ENCODE assay signal across 20 cellular contexts in the genomic region with DNA sequence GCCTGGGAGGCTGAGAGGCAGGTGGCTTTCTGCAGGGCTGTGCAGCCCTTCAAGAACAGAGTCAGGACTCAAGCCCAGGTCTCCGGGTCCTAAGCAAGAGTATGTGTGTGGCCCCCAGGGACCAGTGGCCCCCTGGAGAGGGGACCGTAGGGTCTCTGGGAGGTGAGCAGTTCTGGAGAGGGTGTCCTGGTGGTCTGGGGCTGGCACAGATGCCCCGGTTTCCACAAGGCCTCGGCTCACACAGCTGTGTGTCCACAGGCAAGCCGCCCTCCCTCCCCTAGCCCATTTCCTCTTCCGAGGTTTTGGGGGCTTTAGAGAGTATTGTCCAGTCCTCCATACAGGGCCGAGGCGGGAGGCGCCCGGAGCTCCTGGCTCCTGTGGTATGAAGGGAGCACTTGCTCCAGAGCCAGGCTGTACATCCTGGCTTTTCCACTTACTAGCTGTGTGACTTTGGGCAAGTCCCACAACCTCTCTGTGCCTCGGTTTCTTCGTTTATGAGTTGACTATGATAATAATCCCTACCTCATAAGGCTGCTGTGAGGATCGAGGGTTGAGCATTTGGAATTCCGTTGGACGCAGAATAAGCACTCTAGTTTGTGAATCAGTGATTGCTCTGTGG. TPM values are rescaled to one million over a fixed set of nuclear protein-coding genes. Genes with fewer than 3 reads are reported as not detected.
DNase-seq lines count a peak whose midpoint lies in the region; ATAC-seq, FAIRE-seq and TF ChIP-seq lines count a peak whose summit lies in the region.
"Had no signal": no experiment of that assay in that cellular context is flagged by ENCODE, and none has a peak within 500 bp of the region (broad histone marks: within the 10 kb centered on the region; RNA-seq: fewer than 3 reads in every experiment).

No MANE protein-coding gene starts in this region.

- in situ Hi-C loops in HepG2 (cut with HindIII; ENCODE audit: extremely low pct_ligation_motif_present, low pct_unique_long_range_greater_than_20kb), result loop anchor here (5.0 kb wide), 2 partner anchors 271 to 491 kb away; no protein-coding TSS in a partner anchor

- no peaks in the 10 kb centered on the region for H3K79me1 ChIP-seq in H1 (ENCODE audit: low read depth, low read length)

- peak overlapping the region; percentile 34; the same call in 1 of the 2 replicates for H2BK20ac ChIP-seq in H1 (ENCODE audit: low read length)

- H3K27me3 ChIP-seq in HepG2 (ENCODE audit: control insufficient read depth in 1 of 2, insufficient read depth in 2 of 2, low read length in 2 of 2) (peaks cover 2 to 18% of the 10 kb centered on the region in 2 experiments; a peak in 3 of 5 replicates), right lobe of liver (no peaks in the 10 kb centered on the region), H1 (replicated peaks in 1 of 4; ENCODE audit: control insufficient read depth in 3 of 4, extremely low read depth in 1 of 4, insufficient read depth in 3 of 4, low read length in 3 of 4) (no peaks in the 10 kb centered on the region)
- H3K27me3 ChIP-seq: BE2C had no signal

- peak overlapping the region; percentile 82 for H3K4ac ChIP-seq in H1 (replicated peaks; ENCODE audit: insufficient read length, low read depth, low read length)

- FAIRE-seq in HepG2 (lab: Jason Lieb, UNC), result no peak
- FAIRE-seq in H1 (lab: Jason Lieb, UNC), result no peak
- FAIRE-seq in D721Med (lab: Jason Lieb, UNC), result no peak
- FAIRE-seq: GM12878, GM19239 had no signal

- H3K4me3 ChIP-seq in HepG2 (replicated peaks in 1 of 3; ENCODE audit: insufficient read depth in 1 of 3, low read depth in 2 of 3, low read length in 3 of 3), result no peak overlapping the region
- no peak overlapping the region for H3K4me3 ChIP-seq in right lobe of liver
- no peak overlapping the region for H3K4me3 ChIP-seq in HEK293 (ENCODE audit: low read depth, low read length)
- H3K4me3 ChIP-seq in H1 (ENCODE audit: extremely low read depth in 1 of 4, insufficient read depth in 2 of 4, low read depth in 3 of 4, low read length in 4 of 4), result no peak overlapping the region
- H3K4me3 ChIP-seq: GM12878, GM23248 had no signal

- peaks cover 8% of the 10 kb centered on the region for H3K23me2 ChIP-seq in H1 (ENCODE audit: low read depth, low read length)

- BruUV-seq in HepG2 (replicated peaks; lab: Mats Ljungman, UMichigan), result no TSS peak

- H4K8ac ChIP-seq in H1 (ENCODE audit: extremely low read depth, insufficient read depth, low read length), result no peak overlapping the region

- peak overlapping the region; percentile 59 for H4K91ac ChIP-seq in H1 (replicated peaks; ENCODE audit: insufficient read length, low read length)

- H2AK5ac ChIP-seq in H1 (ENCODE audit: low read depth, low read length), result no peak overlapping the region

- ATAC-seq in HepG2 (no peak), right lobe of liver (no peak)
- ATAC-seq: GM12878 had no signal

- TF ChIP-seq CTCF in HepG2 (CRISPR knock-in tag; IDR thresholded peaks at IDR 0.05), result no peak
- TF ChIP-seq CTCF in right lobe of liver (IDR thresholded peaks at IDR 0.05), result no peak
- TF ChIP-seq CTCF in HEK293 (tag by site-specific recombination; IDR thresholded peaks at IDR 0.05), result no peak
- TF ChIP-seq CTCF in H1 (IDR thresholded peaks at IDR 0.05; ENCODE audit: control extremely low read depth in 1 of 3, insufficient read depth in 1 of 3, low read depth in 1 of 3, low read length in 3 of 3), result no peak
- no peak for TF ChIP-seq CTCF in D721Med (IDR thresholded peaks at IDR 0.05; ENCODE audit: insufficient read depth, missing control alignments)

- H3K56ac ChIP-seq in H1 (replicated peaks; ENCODE audit: insufficient read length, low read depth, low read length), result no peak overlapping the region

- intact Hi-C loops in HepG2 (cut with micrococcal nuclease; ENCODE audit: unreplicated experiment), result loop anchor here (2.0 kb wide), 1 partner anchor 501 kb away; no protein-coding TSS in a partner anchor
- intact Hi-C loops in right lobe of liver (cut with DNase I), result loop anchor here (5.0 kb wide), 1 partner anchor 491 kb away; no protein-coding TSS in a partner anchor

- H3K36me3 ChIP-seq in HepG2 (replicated peaks in 1 of 2; ENCODE audit: control insufficient read depth in 1 of 2, insufficient read depth in 2 of 2, low read length in 2 of 2) (no peaks in the 10 kb centered on the region), right lobe of liver (no peaks in the 10 kb centered on the region), HEK293 (ENCODE audit: control insufficient read depth in 2 of 2, insufficient read depth in 1 of 2, low read length in 2 of 2) (peaks cover 0 to 7% of the 10 kb centered on the region in 2 experiments; a peak in 1 of 3 replicates), H1 (ENCODE audit: control insufficient read depth in 2 of 4, insufficient read depth in 4 of 4, low read length in 3 of 4) (peaks cover 0 to 2% (median 0%) of the 10 kb centered on the region in 4 experiments; a peak in 1 of 8 replicates)

- H2BK15ac ChIP-seq in H1 (ENCODE audit: low read length), result peak overlapping the region; percentile 50; the same call in 1 of the 2 replicates

- WGBS in HepG2 (ENCODE audit: low lambda C conversion rate), result 50% methylated on average over 2 of the region's 15 CpGs
- 46% methylated on average over 3 of the region's 15 CpGs for WGBS in right lobe of liver (ENCODE audit: insufficient coverage, low coverage, low lambda C conversion rate, missing lambda C conversion rate)
- WGBS in H1 (ENCODE audit: extremely low coverage in 1 of 2, insufficient coverage in 1 of 2, insufficient read length in 1 of 2, insufficient replicate concordance in 2 of 2, low coverage in 1 of 2, low lambda C conversion rate in 2 of 2, missing lambda C conversion rate in 1 of 2), 2 experiments, result 91% methylated on average over 15 of the region's 15 CpGs; no CpG with 5 or more reads in 1 of the 2 experiments

- H4K20me1 ChIP-seq in HepG2 (ENCODE audit: insufficient read depth, low read length) (no peaks in the 10 kb centered on the region), H1 (replicated peaks in 1 of 2; ENCODE audit: control insufficient read depth in 1 of 2, insufficient read depth in 2 of 2, low read length in 2 of 2) (peaks cover 2 to 8% of the 10 kb centered on the region in 2 experiments)

- no peak for DNase-seq in HepG2 (ENCODE audit: low spot score)
- no peak for DNase-seq in right lobe of liver
- DNase-seq in H1 (ENCODE audit: low read depth in 1 of 2, low spot score in 2 of 2), result no peak
- no peak for DNase-seq in activated effector memory CD4-positive, alpha-beta T cell treated with anti-CD3 and anti-CD28 coated beads, Interleukin-2, amount 50 U/mL, for 16 hours
- no peak for DNase-seq in D721Med (ENCODE audit: insufficient read length, low spot score)
- DNase-seq in A172 (ENCODE audit: low spot score), result no peak
- DNase-seq in NCI-H748 treated with DMSO at 0.1 percent for 48 hours (lab: John Stamatoyannopoulos, UW), result no peak
- DNase-seq: 8988T, ACHN, BE2C, DMS 273 treated with DMSO at 0.1 percent for 48 hours, DND-41, EL, GM23248, Karpas-422, KBM-7 had no signal

- no peak overlapping the region for H3K14ac ChIP-seq in H1 (ENCODE audit: insufficient read length)

- CTCF ChIA-PET in HepG2 (lab: Yijun Ruan, JAX; ENCODE audit: low intra/inter-chr PET ratio, low total read pairs) (interaction anchor here (0.6 to 4.0 kb wide), 4 partner anchors 272 to 501 kb away, joined by 3 to 21 read pairs (median 8); no protein-coding TSS in a partner anchor), HEK293 (lab: Yijun Ruan, JAX) (interaction anchor here (0.6 to 13.7 kb wide), 12 partner anchors 21 to 1116 kb away, joined by 3 to 380 read pairs (median 8); no protein-coding TSS in a partner anchor), H1 (lab: Charles Lee; ENCODE audit: partially characterized antibody) (interaction anchor here (0.8 to 21.9 kb wide), 32 partner anchors 11 to 501 kb away, joined by 3 to 361 read pairs (median 5); a partner anchor contains a TSS)

- H3K9me3 ChIP-seq in HepG2 (ENCODE audit: low read length) (no peaks in the 10 kb centered on the region), right lobe of liver (no peaks in the 10 kb centered on the region), HEK293 (ENCODE audit: control insufficient read depth, insufficient read depth, low read depth, low read length) (no peaks in the 10 kb centered on the region), H1 (ENCODE audit: insufficient read depth in 2 of 2, low read depth in 1 of 2, low read length in 1 of 2) (no peaks in the 10 kb centered on the region)
- H3K9me3 ChIP-seq: BE2C had no signal

- H3K27ac ChIP-seq in HepG2 (ENCODE audit: extremely low read length, insufficient read depth, low read length) (no peak overlapping the region), right lobe of liver (no peak overlapping the region), HEK293 (ENCODE audit: extremely low read depth, low read depth, low read length) (no peak overlapping the region), H1 (ENCODE audit: low read depth, low read length) (no peak overlapping the region)
- H3K27ac ChIP-seq: GM23248 had no signal

- H2BK120ac ChIP-seq in H1 (replicated peaks; ENCODE audit: low read depth, low read length), result no peak overlapping the region

- H3K18ac ChIP-seq in H1 (ENCODE audit: extremely low read depth, low read length), result peak overlapping the region; percentile 36; the same call in 1 of the 2 replicates

- no peak overlapping the region for H2AFZ ChIP-seq in HepG2 (ENCODE audit: low read length)
- no peak overlapping the region for H2AFZ ChIP-seq in H1 (ENCODE audit: low read length)
- H2AFZ ChIP-seq: GM23248 had no signal

- TF ChIP-seq RAD21 in HepG2 (CRISPR knock-in tag; IDR thresholded peaks at IDR 0.05) (no peak), H1 (IDR thresholded peaks at IDR 0.05 in 1 of 2, conservative IDR thresholded peaks at IDR 0.05 in 1 of 2; ENCODE audit: low read depth in 2 of 2, low read length in 2 of 2) (no peak)

- H3K4me2 ChIP-seq in HepG2 (ENCODE audit: low read depth, low read length), result no peak overlapping the region
- peak overlapping the region in 1 of 2 experiments; percentile 74; a peak in 1 of 4 replicates for H3K4me2 ChIP-seq in H1 (ENCODE audit: insufficient read depth in 1 of 2, low read depth in 2 of 2, low read length in 2 of 2)

- H3K23ac ChIP-seq in H1 (ENCODE audit: insufficient read length), result no peak overlapping the region

- POLR2A ChIA-PET in HepG2 (lab: Yijun Ruan, JAX), result no interaction called here
- POLR2A ChIA-PET in HEK293 (lab: Yijun Ruan, JAX), result interaction anchor here (0.6 kb wide), 2 partner anchors 144 to 1891 kb away, joined by 3 to 7 read pairs; no protein-coding TSS in a partner anchor
- POLR2A ChIA-PET in H1 (lab: Charles Lee; ENCODE audit: partially characterized antibody), result interaction anchor here (1.0 to 3.6 kb wide), 5 partner anchors 13 to 216 kb away, joined by 3 to 61 read pairs (median 4); a partner anchor contains a TSS

- no peak for TF ChIP-seq EP300 in HepG2 (IDR thresholded peaks at IDR 0.05; ENCODE audit: low read depth in 2 of 2, low read length in 2 of 2)
- TF ChIP-seq EP300 in HepG2 (CRISPR knock-in tag; IDR thresholded peaks at IDR 0.05; ENCODE audit: borderline replicate concordance), result no peak
- no peak for TF ChIP-seq EP300 in H1 (IDR thresholded peaks at IDR 0.05; ENCODE audit: borderline replicate concordance in 1 of 2, low read depth in 2 of 2, low read length in 2 of 2)

- no peak overlapping the region for H4K5ac ChIP-seq in H1 (ENCODE audit: insufficient read length, low read depth, low read length)

- peak overlapping the region; percentile 40; the same call in 1 of the 2 replicates for H2BK5ac ChIP-seq in H1 (ENCODE audit: low read depth, low read length)

- TF ChIP-seq POLR2A in HepG2 (IDR thresholded peaks at IDR 0.05; ENCODE audit: insufficient read depth in 1 of 2, low read depth in 2 of 2, low read length in 2 of 2) (no peak), right lobe of liver (IDR thresholded peaks at IDR 0.05) (no peak), H1 (IDR thresholded peaks at IDR 0.05; ENCODE audit: control extremely low read depth in 1 of 2, low read depth in 2 of 2, low read length in 2 of 2) (no peak)

- H3K4me1 ChIP-seq in HepG2 (ENCODE audit: insufficient read depth, low read length) (peaks cover 33% of the 10 kb centered on the region), right lobe of liver (peaks cover 0 to 17% (median 5%) of the 10 kb centered on the region in 4 donors), HEK293 (ENCODE audit: control insufficient read depth, insufficient read depth, low read length) (peaks cover 6% of the 10 kb centered on the region), H1 (replicated peaks in 1 of 4; ENCODE audit: control insufficient read depth in 3 of 4, insufficient read depth in 4 of 4, low read length in 3 of 4) (peaks cover 13 to 41% (median 26%) of the 10 kb centered on the region in 4 experiments)

- H3K9ac ChIP-seq in HepG2 (ENCODE audit: insufficient read depth, low read depth, low read length) (no peak overlapping the region), H1 (replicated peaks in 1 of 4; ENCODE audit: extremely low read depth in 1 of 4, low read depth in 3 of 4, low read length in 3 of 4) (no peak overlapping the region)
- H3K9ac ChIP-seq: GM23248 had no signal

- H3K79me2 ChIP-seq in HepG2 (ENCODE audit: insufficient read depth, low read length) (peaks cover 15% of the 10 kb centered on the region), H1 (ENCODE audit: control insufficient read depth in 1 of 2, insufficient read depth in 2 of 2, low read length in 2 of 2) (peaks cover 0 to 13% of the 10 kb centered on the region in 2 experiments; a peak in 2 of 4 replicates)

- H2BK12ac ChIP-seq in H1 (ENCODE audit: low read depth, low read length), result peak overlapping the region; percentile 13; the same call in 1 of the 2 replicates

RNA-seq across cellular contexts. Expression of a gene that starts 3.4 kb away (rescaled TPM):
- total RNA-seq in HepG2 (2016; rRNA removed; fragmentation: Illumina TruSeq; extraction: Trizol) (81.3 and 88.2 TPM in 2 replicates), right lobe of liver (100 to 1,000 TPM in 2 of 6 experiments, 10 to 100 TPM in 4; 31.0 to 104 (median 32.8) TPM)
- total RNA-seq in HepG2 (2016; cell fraction: cytosol; rRNA removed; fragmentation: Illumina TruSeq; extraction: Trizol; ENCODE audit: low read depth), result 128 and 142 TPM in 2 replicates
- total RNA-seq in HepG2 (2016; cell fraction: insoluble cytoplasmic fraction; rRNA removed; fragmentation: Illumina TruSeq; extraction: Trizol), result 77.0 and 92.6 TPM in 2 replicates
- 138 and 159 TPM in 2 replicates for total RNA-seq in HepG2 (2016; cell fraction: membrane; rRNA removed; fragmentation: Illumina TruSeq; extraction: Trizol)
- 32.9 and 36.8 TPM in 2 replicates for total RNA-seq in HepG2 (2016; cell fraction: nucleus; rRNA removed; fragmentation: Illumina TruSeq; extraction: Trizol)
- polyA plus RNA-seq in HepG2 (2011; rRNA removed) (44.3 and 47.8 TPM in 2 replicates), H1 (2011; rRNA removed) (97.9 and 120 TPM in 2 replicates)
- polyA plus RNA-seq in HepG2 (2011; cell fraction: cytosol; rRNA removed), result 48.9 and 72.7 TPM in 2 replicates
- 39.6 and 43.4 TPM in 2 replicates for polyA plus RNA-seq in HepG2 (2011; cell fraction: nucleus; rRNA removed)
- 22.5 and 32.4 TPM in 2 replicates for polyA plus RNA-seq in HepG2 (2012)
- 155 and 179 TPM in 2 replicates for polyA plus RNA-seq in HepG2 (2016; cell fraction: cytosol; fragmentation: Illumina TruSeq; extraction: Trizol; ENCODE audit: low read depth)
- polyA plus RNA-seq in HepG2 (2016; cell fraction: insoluble cytoplasmic fraction; fragmentation: Illumina TruSeq; extraction: Trizol; ENCODE audit: low read depth), result 84.3 and 101 TPM in 2 replicates
- 130 and 146 TPM in 2 replicates for polyA plus RNA-seq in HepG2 (2016; cell fraction: membrane; fragmentation: Illumina TruSeq; extraction: Trizol; ENCODE audit: low read depth)
- 72.3 and 78.7 TPM in 2 replicates for polyA plus RNA-seq in HepG2 (2016; cell fraction: nucleus; fragmentation: Illumina TruSeq; extraction: Trizol; ENCODE audit: insufficient read depth, low read depth)
- polyA minus RNA-seq in HepG2 (2011; rRNA and poly(A)+ RNA removed; ENCODE audit: low replicate concordance), result 8.8 and 14.5 TPM in 2 replicates
- 7.8 and 8.0 TPM in 2 replicates for polyA minus RNA-seq in HepG2 (2011; cell fraction: cytosol; rRNA and poly(A)+ RNA removed)
- 12.2 and 13.9 TPM in 2 replicates for polyA minus RNA-seq in HepG2 (2011; cell fraction: nucleus; rRNA and poly(A)+ RNA removed)
- total RNA-seq in H1 (2021; fragmentation: NEBNext Ultra II Directional; extraction: Animal tissue kit (Norgen Biotek cat#: 25700)), result 77.5 and 77.9 TPM in 2 replicates
- 120 TPM for polyA plus RNA-seq in H1 (2011; cell fraction: cytosol; rRNA removed)
- polyA plus RNA-seq in H1 (2011; cell fraction: nucleus; rRNA removed), result 94.6 TPM
- 79.6 to 99.4 TPM (median 89.0 TPM) in 4 replicates for polyA plus RNA-seq in H1 (2012, experiment 1 of 2)
- 100 TPM for polyA plus RNA-seq in H1 (2012, experiment 2 of 2)
- polyA plus RNA-seq in H1 (2013, experiment 1 of 2), result 71.2 TPM
- polyA plus RNA-seq in H1 (2013, experiment 2 of 2), result 71.6 TPM
- 7.8 and 8.1 TPM in 2 replicates for polyA minus RNA-seq in H1 (2011; rRNA and poly(A)+ RNA removed)
- 16.2 TPM for polyA minus RNA-seq in H1 (2011; cell fraction: cytosol; rRNA and poly(A)+ RNA removed)
- 23.8 TPM for polyA minus RNA-seq in H1 (2011; cell fraction: nucleus; rRNA and poly(A)+ RNA removed)
- total RNA-seq in A172 (2014; rRNA removed; shearing (Covaris generic)), result 81.4 and 87.3 TPM in 2 replicates

RNA-seq across cellular contexts. Expression of a gene that starts 15.6 kb away (rescaled TPM):
- total RNA-seq in HepG2 (2016; rRNA removed; fragmentation: Illumina TruSeq; extraction: Trizol), result 442 and 486 TPM in 2 replicates
- total RNA-seq in HepG2 (2016; cell fraction: cytosol; rRNA removed; fragmentation: Illumina TruSeq; extraction: Trizol; ENCODE audit: low read depth), result 489 and 519 TPM in 2 replicates
- total RNA-seq in HepG2 (2016; cell fraction: insoluble cytoplasmic fraction; rRNA removed; fragmentation: Illumina TruSeq; extraction: Trizol), result 409 and 471 TPM in 2 replicates
- total RNA-seq in HepG2 (2016; cell fraction: membrane; rRNA removed; fragmentation: Illumina TruSeq; extraction: Trizol), result 1,028 and 1,060 TPM in 2 replicates
- total RNA-seq in HepG2 (2016; cell fraction: nucleus; rRNA removed; fragmentation: Illumina TruSeq; extraction: Trizol), result 286 and 328 TPM in 2 replicates
- 1,157 and 1,297 TPM in 2 replicates for polyA plus RNA-seq in HepG2 (2011; rRNA removed)
- polyA plus RNA-seq in HepG2 (2011; cell fraction: cytosol; rRNA removed), result 1,218 and 1,254 TPM in 2 replicates
- 1,279 and 1,395 TPM in 2 replicates for polyA plus RNA-seq in HepG2 (2011; cell fraction: nucleus; rRNA removed)
- 465 and 610 TPM in 2 replicates for polyA plus RNA-seq in HepG2 (2012)
- polyA plus RNA-seq in HepG2 (2016; cell fraction: cytosol; fragmentation: Illumina TruSeq; extraction: Trizol; ENCODE audit: low read depth), result 745 and 811 TPM in 2 replicates
- polyA plus RNA-seq in HepG2 (2016; cell fraction: insoluble cytoplasmic fraction; fragmentation: Illumina TruSeq; extraction: Trizol; ENCODE audit: low read depth), result 563 and 623 TPM in 2 replicates
- 1,265 and 1,282 TPM in 2 replicates for polyA plus RNA-seq in HepG2 (2016; cell fraction: membrane; fragmentation: Illumina TruSeq; extraction: Trizol; ENCODE audit: low read depth)
- 710 and 725 TPM in 2 replicates for polyA plus RNA-seq in HepG2 (2016; cell fraction: nucleus; fragmentation: Illumina TruSeq; extraction: Trizol; ENCODE audit: insufficient read depth, low read depth)
- polyA minus RNA-seq in HepG2 (2011; rRNA and poly(A)+ RNA removed; ENCODE audit: low replicate concordance), result 242 and 314 TPM in 2 replicates
- polyA minus RNA-seq in HepG2 (2011; cell fraction: cytosol; rRNA and poly(A)+ RNA removed), result 175 and 193 TPM in 2 replicates
- polyA minus RNA-seq in HepG2 (2011; cell fraction: nucleus; rRNA and poly(A)+ RNA removed), result 213 and 242 TPM in 2 replicates
- 100 to 1,000 TPM; 114 to 187 (median 157) TPM for total RNA-seq in right lobe of liver
- total RNA-seq in H1 (2021; fragmentation: NEBNext Ultra II Directional; extraction: Animal tissue kit (Norgen Biotek cat#: 25700)), result 543 and 553 TPM in 2 replicates
- 685 and 704 TPM in 2 replicates for polyA plus RNA-seq in H1 (2011; rRNA removed)
- 868 TPM for polyA plus RNA-seq in H1 (2011; cell fraction: cytosol; rRNA removed)
- 703 TPM for polyA plus RNA-seq in H1 (2011; cell fraction: nucleus; rRNA removed)
- polyA plus RNA-seq in H1 (2012, experiment 1 of 2), result 598 to 685 TPM (median 617 TPM) in 4 replicates
- 699 TPM for polyA plus RNA-seq in H1 (2012, experiment 2 of 2)
- polyA plus RNA-seq in H1 (2013, experiment 1 of 2), result 476 TPM
- polyA plus RNA-seq in H1 (2013, experiment 2 of 2), result 475 TPM
- polyA minus RNA-seq in H1 (2011; rRNA and poly(A)+ RNA removed), result 314 and 359 TPM in 2 replicates
- polyA minus RNA-seq in H1 (2011; cell fraction: cytosol; rRNA and poly(A)+ RNA removed), result 150 TPM
- polyA minus RNA-seq in H1 (2011; cell fraction: nucleus; rRNA and poly(A)+ RNA removed), result 255 TPM
- total RNA-seq in A172 (2014; rRNA removed; shearing (Covaris generic)), result 90.9 and 114 TPM in 2 replicates

RNA-seq across cellular contexts. Expression of a gene that starts 33.9 kb away (rescaled TPM):
- 34.8 and 41.4 TPM in 2 replicates for total RNA-seq in HepG2 (2016; rRNA removed; fragmentation: Illumina TruSeq; extraction: Trizol)
- total RNA-seq in HepG2 (2016; cell fraction: cytosol; rRNA removed; fragmentation: Illumina TruSeq; extraction: Trizol; ENCODE audit: low read depth), result 5.5 and 6.5 TPM in 2 replicates
- total RNA-seq in HepG2 (2016; cell fraction: insoluble cytoplasmic fraction; rRNA removed; fragmentation: Illumina TruSeq; extraction: Trizol), result 33.7 and 36.8 TPM in 2 replicates
- total RNA-seq in HepG2 (2016; cell fraction: membrane; rRNA removed; fragmentation: Illumina TruSeq; extraction: Trizol), result 22.9 and 23.9 TPM in 2 replicates
- 26.2 and 27.8 TPM in 2 replicates for total RNA-seq in HepG2 (2016; cell fraction: nucleus; rRNA removed; fragmentation: Illumina TruSeq; extraction: Trizol)
- 21.7 and 22.3 TPM in 2 replicates for polyA plus RNA-seq in HepG2 (2011; rRNA removed)
- polyA plus RNA-seq in HepG2 (2011; cell fraction: cytosol; rRNA removed), result 19.7 and 20.6 TPM in 2 replicates
- 24.5 and 25.2 TPM in 2 replicates for polyA plus RNA-seq in HepG2 (2011; cell fraction: nucleus; rRNA removed)
- 28.6 and 29.6 TPM in 2 replicates for polyA plus RNA-seq in HepG2 (2012)
- 2.6 and 3.1 TPM in 2 replicates for polyA plus RNA-seq in HepG2 (2016; cell fraction: cytosol; fragmentation: Illumina TruSeq; extraction: Trizol; ENCODE audit: low read depth)
- 31.2 and 35.5 TPM in 2 replicates for polyA plus RNA-seq in HepG2 (2016; cell fraction: insoluble cytoplasmic fraction; fragmentation: Illumina TruSeq; extraction: Trizol; ENCODE audit: low read depth)
- 11.4 and 11.8 TPM in 2 replicates for polyA plus RNA-seq in HepG2 (2016; cell fraction: membrane; fragmentation: Illumina TruSeq; extraction: Trizol; ENCODE audit: low read depth)
- 32.6 and 32.8 TPM in 2 replicates for polyA plus RNA-seq in HepG2 (2016; cell fraction: nucleus; fragmentation: Illumina TruSeq; extraction: Trizol; ENCODE audit: insufficient read depth, low read depth)
- polyA minus RNA-seq in HepG2 (2011; rRNA and poly(A)+ RNA removed; ENCODE audit: low replicate concordance), result 36.4 and 63.8 TPM in 2 replicates
- polyA minus RNA-seq in HepG2 (2011; cell fraction: cytosol; rRNA and poly(A)+ RNA removed), result 19.3 and 21.8 TPM in 2 replicates
- polyA minus RNA-seq in HepG2 (2011; cell fraction: nucleus; rRNA and poly(A)+ RNA removed), result 27.2 and 33.9 TPM in 2 replicates
- total RNA-seq in right lobe of liver, result 10 to 100 TPM; 17.4 to 24.4 (median 21.5) TPM
- total RNA-seq in H1 (2021; fragmentation: NEBNext Ultra II Directional; extraction: Animal tissue kit (Norgen Biotek cat#: 25700)), result 31.4 and 32.7 TPM in 2 replicates
- polyA plus RNA-seq in H1 (2011; rRNA removed), result 16.8 and 21.0 TPM in 2 replicates
- 16.4 TPM for polyA plus RNA-seq in H1 (2011; cell fraction: cytosol; rRNA removed)
- polyA plus RNA-seq in H1 (2011; cell fraction: nucleus; rRNA removed), result 18.5 TPM
- polyA plus RNA-seq in H1 (2012, experiment 1 of 2), result 22.0 to 25.2 TPM (median 22.9 TPM) in 4 replicates
- 14.3 TPM for polyA plus RNA-seq in H1 (2012, experiment 2 of 2)
- 18.5 TPM for polyA plus RNA-seq in H1 (2013, experiment 1 of 2)
- polyA plus RNA-seq in H1 (2013, experiment 2 of 2), result 18.4 TPM
- 36.0 and 36.1 TPM in 2 replicates for polyA minus RNA-seq in H1 (2011; rRNA and poly(A)+ RNA removed)
- polyA minus RNA-seq in H1 (2011; cell fraction: cytosol; rRNA and poly(A)+ RNA removed), result 17.9 TPM
- 17.9 TPM for polyA minus RNA-seq in H1 (2011; cell fraction: nucleus; rRNA and poly(A)+ RNA removed)
- 14.0 and 15.8 TPM in 2 replicates for total RNA-seq in A172 (2014; rRNA removed; shearing (Covaris generic))

RNA-seq across cellular contexts. Expression of a gene that starts 34.6 kb away (rescaled TPM):
- total RNA-seq in HepG2 (2016; rRNA removed; fragmentation: Illumina TruSeq; extraction: Trizol) (not detected in 2 replicates), right lobe of liver (under 1 TPM in 1 of 6 experiments, not detected in 5; 0.06 TPM)
- total RNA-seq in HepG2 (2016; cell fraction: cytosol; rRNA removed; fragmentation: Illumina TruSeq; extraction: Trizol; ENCODE audit: low read depth), result not detected in 2 replicates
- not detected in 2 replicates for total RNA-seq in HepG2 (2016; cell fraction: insoluble cytoplasmic fraction; rRNA removed; fragmentation: Illumina TruSeq; extraction: Trizol)
- not detected in 2 replicates for total RNA-seq in HepG2 (2016; cell fraction: membrane; rRNA removed; fragmentation: Illumina TruSeq; extraction: Trizol)
- not detected in 2 replicates for total RNA-seq in HepG2 (2016; cell fraction: nucleus; rRNA removed; fragmentation: Illumina TruSeq; extraction: Trizol)
- polyA plus RNA-seq in HepG2 (2011; rRNA removed) (not detected in 2 replicates), H1 (2011; rRNA removed) (0.77 and 1.3 TPM in 2 replicates)
- not detected in 2 replicates for polyA plus RNA-seq in HepG2 (2011; cell fraction: cytosol; rRNA removed)
- polyA plus RNA-seq in HepG2 (2011; cell fraction: nucleus; rRNA removed), result 0.02 TPM in 2 replicates
- polyA plus RNA-seq in HepG2 (2012), result 0.03 TPM in 1 of 2 replicates, not detected in the other
- polyA plus RNA-seq in HepG2 (2016; cell fraction: cytosol; fragmentation: Illumina TruSeq; extraction: Trizol; ENCODE audit: low read depth), result not detected in 2 replicates
- not detected in 2 replicates for polyA plus RNA-seq in HepG2 (2016; cell fraction: insoluble cytoplasmic fraction; fragmentation: Illumina TruSeq; extraction: Trizol; ENCODE audit: low read depth)
- polyA plus RNA-seq in HepG2 (2016; cell fraction: membrane; fragmentation: Illumina TruSeq; extraction: Trizol; ENCODE audit: low read depth), result not detected in 2 replicates
- polyA plus RNA-seq in HepG2 (2016; cell fraction: nucleus; fragmentation: Illumina TruSeq; extraction: Trizol; ENCODE audit: insufficient read depth, low read depth), result not detected in 2 replicates
- 0.04 and 0.05 TPM in 2 replicates for polyA minus RNA-seq in HepG2 (2011; rRNA and poly(A)+ RNA removed; ENCODE audit: low replicate concordance)
- polyA minus RNA-seq in HepG2 (2011; cell fraction: cytosol; rRNA and poly(A)+ RNA removed), result not detected in 2 replicates
- not detected in 2 replicates for polyA minus RNA-seq in HepG2 (2011; cell fraction: nucleus; rRNA and poly(A)+ RNA removed)
- total RNA-seq in H1 (2021; fragmentation: NEBNext Ultra II Directional; extraction: Animal tissue kit (Norgen Biotek cat#: 25700)), result 1.2 and 1.3 TPM in 2 replicates
- 1.2 TPM for polyA plus RNA-seq in H1 (2011; cell fraction: cytosol; rRNA removed)
- polyA plus RNA-seq in H1 (2011; cell fraction: nucleus; rRNA removed), result 7.1 TPM
- 0.91 to 1.4 TPM (median 1.2 TPM) in 4 replicates for polyA plus RNA-seq in H1 (2012, experiment 1 of 2)
- 0.71 TPM for polyA plus RNA-seq in H1 (2012, experiment 2 of 2)
- 1.3 TPM for polyA plus RNA-seq in H1 (2013, experiment 1 of 2)
- 1.3 TPM for polyA plus RNA-seq in H1 (2013, experiment 2 of 2)
- polyA minus RNA-seq in H1 (2011; rRNA and poly(A)+ RNA removed), result 1.00 and 1.3 TPM in 2 replicates
- 0.95 TPM for polyA minus RNA-seq in H1 (2011; cell fraction: cytosol; rRNA and poly(A)+ RNA removed)
- polyA minus RNA-seq in H1 (2011; cell fraction: nucleus; rRNA and poly(A)+ RNA removed), result 1.6 TPM
- total RNA-seq in A172 (2014; rRNA removed; shearing (Covaris generic)), result 0.02 and 0.05 TPM in 2 replicates
- total RNA-seq: GM23248 had no signal
- polyA plus RNA-seq: CD14-positive monocyte, GM23248 had no signal
